14 cellular contexts compared by ENCODE assay signal in the genomic region with DNA sequence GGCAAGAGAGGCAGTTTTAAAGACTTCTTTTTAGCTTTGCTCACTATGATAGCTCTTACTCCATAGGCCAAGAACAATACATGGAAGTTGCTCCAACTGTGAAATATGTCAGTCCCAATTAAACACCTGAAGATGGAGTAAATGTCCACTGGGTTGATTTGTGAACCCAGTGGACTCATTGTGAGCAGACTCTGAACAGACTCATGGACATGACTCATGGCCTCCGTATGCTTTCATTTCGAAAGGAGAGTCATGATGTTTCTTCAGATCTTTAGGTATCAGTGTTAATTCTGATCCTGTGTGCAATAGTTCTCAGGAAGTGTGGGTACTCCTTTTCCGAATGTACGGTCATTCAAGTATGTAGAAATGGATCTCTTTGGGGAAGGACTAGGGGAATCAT. TPM values are rescaled to one million over a fixed set of nuclear protein-coding genes. Genes with fewer than 3 reads are reported as not detected.
A peak's percentile ranks its signal among the peaks of the same experiment; 100 is the strongest.
DNase-seq lines count a peak whose midpoint lies in the region; ATAC-seq, FAIRE-seq and TF ChIP-seq lines count a peak whose summit lies in the region.
"Had no signal": no experiment of that assay in that cellular context is flagged by ENCODE, and none has a peak within 500 bp of the region (broad histone marks: within the 10 kb centered on the region; RNA-seq: fewer than 3 reads in every experiment).

No MANE protein-coding gene starts in this region.

- TF ChIP-seq POLR2A in H54 (IDR thresholded peaks at IDR 0.05; ENCODE audit: low read depth, low read length): no peak

- no peaks in the 10 kb centered on the region for H3K36me3 ChIP-seq in adipocyte (ENCODE audit: control insufficient read depth, insufficient read depth, low read length, severe bottlenecking)
- H3K36me3 ChIP-seq: colonic mucosa, sigmoid colon had no signal

- no peaks in the 10 kb centered on the region for H3K36me3 Mint-ChIP-seq in naive thymus-derived CD8-positive, alpha-beta T cell
- H3K36me3 Mint-ChIP-seq: naive B cell had no signal

- DNase-seq in AG08396 (ENCODE audit: low spot score) (peak; percentile 29), H54 (ENCODE audit: insufficient read length, low spot score) (peak; percentile 7), adipocyte (ENCODE audit: low read depth) (peak; percentile 72), fibroblast of villous mesenchyme (ENCODE audit: low read depth) (peak; percentile 61), hypothalamus (lab: John Stamatoyannopoulos, UW) (no peak)
- no peak for DNase-seq in naive thymus-derived CD8-positive, alpha-beta T cell
- DNase-seq in activated CD4-positive, alpha-beta T cell treated with anti-CD3 and anti-CD28 coated beads, Interleukin-2, amount 50 U/mL, for 4 hours: no peak
- DNase-seq: activated CD8-positive, alpha-beta T cell treated with anti-CD3 and anti-CD28 coated beads, Interleukin-2, amount 10 ng/mL, durations not matched to agents 7 days and 5 days; activated naive CD4-positive, alpha-beta T cell treated with anti-CD3 and anti-CD28 coated beads for 36 hours; colonic mucosa; naive B cell; sigmoid colon; T-helper 2 cell had no signal

- H3K4me1 ChIP-seq in adipocyte (ENCODE audit: control insufficient read depth, insufficient read depth, low read length): peaks cover 26% of the 10 kb centered on the region
- H3K4me1 ChIP-seq: colonic mucosa, sigmoid colon had no signal

- no peaks in the 10 kb centered on the region for H3K27me3 ChIP-seq in adipocyte (replicated peaks; ENCODE audit: control insufficient read depth, insufficient read depth, low read length)
- H3K27me3 ChIP-seq: colonic mucosa, sigmoid colon had no signal

- no peak for ATAC-seq in HG03439 (IDR thresholded peaks at IDR 0.05; ENCODE audit: unreplicated experiment)
- no peak for ATAC-seq in naive thymus-derived CD8-positive, alpha-beta T cell
- ATAC-seq: activated CD8-positive, alpha-beta T cell treated with anti-CD3 and anti-CD28 coated beads, Interleukin-2, amount 10 ng/mL, durations not matched to agents 7 days and 5 days had no signal

- no peak overlapping the region for H3K27ac Mint-ChIP-seq in naive thymus-derived CD8-positive, alpha-beta T cell
- H3K27ac Mint-ChIP-seq: activated CD8-positive, alpha-beta T cell treated with anti-CD3 and anti-CD28 coated beads, Interleukin-2, amount 10 ng/mL, durations not matched to agents 7 days and 5 days; activated naive CD4-positive, alpha-beta T cell treated with anti-CD3 and anti-CD28 coated beads for 36 hours; naive B cell had no signal

- TF ChIP-seq CTCF in fibroblast of villous mesenchyme (IDR thresholded peaks at IDR 0.05; ENCODE audit: insufficient read depth, low read depth, low read length): no peak

- no peak overlapping the region for H3K4me3 Mint-ChIP-seq in naive thymus-derived CD8-positive, alpha-beta T cell
- H3K4me3 Mint-ChIP-seq: activated CD8-positive, alpha-beta T cell treated with anti-CD3 and anti-CD28 coated beads, Interleukin-2, amount 10 ng/mL, durations not matched to agents 7 days and 5 days; activated naive CD4-positive, alpha-beta T cell treated with anti-CD3 and anti-CD28 coated beads for 36 hours; naive B cell had no signal

- no peaks in the 10 kb centered on the region for H3K9me3 Mint-ChIP-seq in naive thymus-derived CD8-positive, alpha-beta T cell
- H3K9me3 Mint-ChIP-seq: activated naive CD4-positive, alpha-beta T cell treated with anti-CD3 and anti-CD28 coated beads for 36 hours; naive B cell had no signal

- H3K4me1 Mint-ChIP-seq in naive thymus-derived CD8-positive, alpha-beta T cell: peaks cover 0 to 2% (median 1%) of the 10 kb centered on the region in 4 donors

- peaks cover 4 to 12% (median 8%) of the 10 kb centered on the region in 5 donors for H3K27me3 Mint-ChIP-seq in naive thymus-derived CD8-positive, alpha-beta T cell

- H3K9ac ChIP-seq in adipocyte (ENCODE audit: low read length): no peak overlapping the region

- no peaks in the 10 kb centered on the region for H3K9me3 ChIP-seq in adipocyte (ENCODE audit: control insufficient read depth, low read length)
- H3K9me3 ChIP-seq: colonic mucosa, sigmoid colon had no signal

- H3K4me3 ChIP-seq in adipocyte (ENCODE audit: low read length) (peak overlapping the region; percentile 6), fibroblast of villous mesenchyme (ENCODE audit: low read depth, low read length) (no peak overlapping the region)
- H3K4me3 ChIP-seq: colonic mucosa, sigmoid colon had no signal

- POLR2A ChIA-PET in naive thymus-derived CD8-positive, alpha-beta T cell (lab: Charles Lee): no interaction called here

- peak; percentile 60 for FAIRE-seq in H54 (lab: Jason Lieb, UNC)

RNA-seq across cellular contexts. Expression of gene CWC22, which starts 5.4 kb away (rescaled TPM):
- 11.3 and 17.3 TPM in 2 replicates for total RNA-seq in fibroblast of villous mesenchyme
- total RNA-seq in naive thymus-derived CD8-positive, alpha-beta T cell: 10 to 100 TPM; 31.3 to 31.4 TPM
- 10 to 100 TPM; 18.9 to 34.4 (median 25.9) TPM for polyA plus RNA-seq in naive thymus-derived CD8-positive, alpha-beta T cell

Comparison
In these comparisons a context has a peak if more than half of its experiments do, and no peak if none do; other contexts are left out.
1. DNase-seq: peak in AG08396 (single experiment), H54 (single experiment), adipocyte (single experiment) and fibroblast of villous mesenchyme (single experiment); none in hypothalamus (0 of 51), naive thymus-derived CD8-positive, alpha-beta T cell (0 of 10) and activated CD4-positive, alpha-beta T cell treated with anti-CD3 and anti-CD28 coated beads, Interleukin-2, amount 50 U/mL, for 4 hours (0 of 2).